Comparison of ENCODE assay signal across 36 cellular contexts in genomic region chr10:84634636-84635035, GRCh38.
"Had no signal": no experiment of that assay in that cellular context is flagged by ENCODE, and none has a peak within 500 bp of the region (broad histone marks: within the 10 kb centered on the region; RNA-seq: fewer than 3 reads in every experiment).

No MANE protein-coding gene starts in this region.

- H3K4me3 ChIP-seq: adrenal gland, body of pancreas, breast epithelium had no signal

- H3K27ac Mint-ChIP-seq: activated CD4-positive, alpha-beta memory T cell treated with anti-CD3 and anti-CD28 coated beads, Interleukin-2, amount 10 ng/mL, durations not matched to agents 7 days and 5 days; activated CD8-positive, alpha-beta memory T cell treated with anti-CD3 and anti-CD28 coated beads, Interleukin-2, amount 10 ng/mL, durations not matched to agents 7 days and 5 days; activated naive CD4-positive, alpha-beta T cell treated with anti-CD3 and anti-CD28 coated beads, Interleukin-2, amount 50 U/mL, for 72 hours had no signal

- H3K4me1 Mint-ChIP-seq: activated CD4-positive, alpha-beta memory T cell treated with anti-CD3 and anti-CD28 coated beads, Interleukin-2, amount 10 ng/mL, durations not matched to agents 7 days and 5 days; activated CD8-positive, alpha-beta memory T cell treated with anti-CD3 and anti-CD28 coated beads, Interleukin-2, amount 10 ng/mL, durations not matched to agents 7 days and 5 days had no signal

- DNase-seq: activated CD4-positive, alpha-beta memory T cell treated with anti-CD3 and anti-CD28 coated beads, Interleukin-2, amount 10 ng/mL, durations not matched to agents 7 days and 5 days; activated CD4-positive, alpha-beta T cell treated with anti-CD3 and anti-CD28 coated beads for 1 hour; activated CD4-positive, alpha-beta T cell treated with anti-CD3 and anti-CD28 coated beads for 48 hours; activated CD4-positive, CD25-positive, alpha-beta regulatory T cell; activated CD8-positive, alpha-beta memory T cell treated with anti-CD3 and anti-CD28 coated beads for 24 hours; activated CD8-positive, alpha-beta memory T cell treated with anti-CD3 and anti-CD28 coated beads, Interleukin-2, amount 10 ng/mL, durations not matched to agents 7 days and 5 days; activated CD8-positive, alpha-beta memory T cell treated with anti-CD3 and anti-CD28 coated beads, Interleukin-2, amount 50 U/mL, for 48 hours; activated gamma-delta T cell; activated naive CD4-positive, alpha-beta T cell treated with Interleukin-2 at 50 U/mL for 16 hours; activated T-cell treated with anti-CD3 and anti-CD28 coated beads, Interleukin-2, amount 50 U/mL, for 48 hours; adrenal gland; body of pancreas; caudate nucleus; cerebellar nuclear complex; Kasumi-1; KG1; MM.1S; MV-4-11; NCI-H1092; NCI-H1417; NCI-H146; NCI-H187; NCI-H2029 treated with DMSO at 0.1 percent for 48 hours; NCI-H2227 treated with DMSO at 0.1 percent for 48 hours; NCI-H446; NCI-H510A treated with DMSO at 0.1 percent for 48 hours; NCI-H526 treated with DMSO at 0.1 percent for 48 hours; NCI-H774; Right ventricle myocardium superior; SW 1271; T-helper 1 cell; T-helper 2 cell; T-helper 9 cell had no signal

- H3K27ac ChIP-seq: adrenal gland, body of pancreas, breast epithelium, VCaP had no signal

- H3K36me3 ChIP-seq: adrenal gland, breast epithelium had no signal

- H3K4me3 Mint-ChIP-seq: activated CD4-positive, alpha-beta memory T cell treated with anti-CD3 and anti-CD28 coated beads, Interleukin-2, amount 10 ng/mL, durations not matched to agents 7 days and 5 days; activated CD8-positive, alpha-beta memory T cell treated with anti-CD3 and anti-CD28 coated beads, Interleukin-2, amount 10 ng/mL, durations not matched to agents 7 days and 5 days had no signal

- H3K27me3 ChIP-seq: adrenal gland, body of pancreas, breast epithelium had no signal

- H3K9me3 Mint-ChIP-seq: activated CD4-positive, alpha-beta memory T cell treated with anti-CD3 and anti-CD28 coated beads, Interleukin-2, amount 10 ng/mL, durations not matched to agents 7 days and 5 days; activated naive CD4-positive, alpha-beta T cell treated with anti-CD3 and anti-CD28 coated beads, Interleukin-2, amount 50 U/mL, for 72 hours had no signal

- H3K9me3 ChIP-seq: adrenal gland, body of pancreas had no signal

- H3K4me1 ChIP-seq: adrenal gland, body of pancreas, breast epithelium had no signal

- H3K36me3 Mint-ChIP-seq: activated CD8-positive, alpha-beta memory T cell treated with anti-CD3 and anti-CD28 coated beads, Interleukin-2, amount 10 ng/mL, durations not matched to agents 7 days and 5 days; activated naive CD4-positive, alpha-beta T cell treated with anti-CD3 and anti-CD28 coated beads, Interleukin-2, amount 50 U/mL, for 72 hours had no signal

- ATAC-seq: activated CD8-positive, alpha-beta memory T cell treated with anti-CD3 and anti-CD28 coated beads, Interleukin-2, amount 10 ng/mL, durations not matched to agents 7 days and 5 days; activated naive CD4-positive, alpha-beta T cell treated with anti-CD3 and anti-CD28 coated beads, Interleukin-2, amount 50 U/mL, for 72 hours; body of pancreas had no signal
